9 cellular contexts compared by ENCODE assay signal in genomic region chr7:129168219-129168991, GRCh38. TPM values are rescaled to one million over a fixed set of nuclear protein-coding genes. Genes with fewer than 3 reads are reported as not detected.
A peak's percentile ranks its signal among the peaks of the same experiment; 100 is the strongest.
DNase-seq lines count a peak whose midpoint lies in the region; ATAC-seq and TF ChIP-seq lines count a peak whose summit lies in the region.
"Had no signal": no experiment of that assay in that cellular context is flagged by ENCODE, and none has a peak within 500 bp of the region (broad histone marks: within the 10 kb centered on the region; RNA-seq: fewer than 3 reads in every experiment).

No MANE protein-coding gene starts in this region.

- H3K27me3 ChIP-seq in spleen (replicated peaks in 1 of 7): peaks cover 0 to 10% (median 0%) of the 10 kb centered on the region in 7 donors

- no peak for TF ChIP-seq CTCF in spleen (IDR thresholded peaks at IDR 0.05 in 8 of 11, conservative IDR thresholded peaks at IDR 0.05 in 3 of 11)

- no peak for TF ChIP-seq POLR2A in spleen (IDR thresholded peaks at IDR 0.05)

- H3K27ac ChIP-seq in spleen: peak overlapping the region in 5 of 8 donors; percentile 58 to 82 (median 73)

- intact Hi-C loops in spleen (cut with DNase I; ENCODE audit: low total_unique reads): no loop called here

- no peaks in the 10 kb centered on the region for H3K27me3 Mint-ChIP-seq in activated naive CD8-positive, alpha-beta T cell treated with anti-CD3 and anti-CD28 coated beads, Interleukin-2, amount 50 U/mL, for 24 hours

- H3K9me3 ChIP-seq in spleen: no peaks in the 10 kb centered on the region

- H3K36me3 ChIP-seq in spleen: peaks cover 0 to 43% (median 2%) of the 10 kb centered on the region in 6 donors

- peak overlapping the region; percentile 55 for H3K4me3 Mint-ChIP-seq in activated naive CD8-positive, alpha-beta T cell treated with anti-CD3 and anti-CD28 coated beads, Interleukin-2, amount 50 U/mL, for 24 hours

- no peaks in the 10 kb centered on the region for H3K9me3 Mint-ChIP-seq in activated naive CD8-positive, alpha-beta T cell treated with anti-CD3 and anti-CD28 coated beads, Interleukin-2, amount 50 U/mL, for 24 hours

- WGBS in spleen, 5 donors: 61 to 77% (median 67%) methylated on average over 13 to 19 of the region's 19 CpGs

- peaks cover 7 to 40% (median 18%) of the 10 kb centered on the region in 6 donors for H3K4me1 ChIP-seq in spleen

- no peak for ATAC-seq in activated naive CD8-positive, alpha-beta T cell treated with anti-CD3 and anti-CD28 coated beads, Interleukin-2, amount 50 U/mL, for 24 hours

- peak; percentile 61 for DNase-seq in NCI-H146 (lab: John Stamatoyannopoulos, UW)
- no peak for DNase-seq in NCI-H146 treated with DMSO at 0.1 percent for 48 hours (lab: John Stamatoyannopoulos, UW; ENCODE audit: unreplicated experiment)
- DNase-seq in activated naive CD8-positive, alpha-beta T cell treated with anti-CD3 and anti-CD28 coated beads, Interleukin-2, amount 50 U/mL, for 24 hours: no peak
- DNase-seq in spleen: no peak
- DNase-seq in GDM1 (lab: John Stamatoyannopoulos, UW): no peak
- DNase-seq in activated CD4-positive, alpha-beta T cell treated with anti-CD3 and anti-CD28 coated beads for 4 hours: no peak
- no peak for DNase-seq in H4 (ENCODE audit: low spot score)
- DNase-seq: 8988T had no signal

- H3K4me1 Mint-ChIP-seq in activated naive CD8-positive, alpha-beta T cell treated with anti-CD3 and anti-CD28 coated beads, Interleukin-2, amount 50 U/mL, for 24 hours: peaks cover 22% of the 10 kb centered on the region

- H3K27ac Mint-ChIP-seq in activated naive CD8-positive, alpha-beta T cell treated with anti-CD3 and anti-CD28 coated beads, Interleukin-2, amount 50 U/mL, for 24 hours: no peak overlapping the region

- H3K36me3 Mint-ChIP-seq in activated naive CD8-positive, alpha-beta T cell treated with anti-CD3 and anti-CD28 coated beads, Interleukin-2, amount 50 U/mL, for 24 hours (ENCODE audit: low read depth): peaks cover 4% of the 10 kb centered on the region

- H3K4me3 ChIP-seq in iPS-11a (ENCODE audit: low read depth, low read length) (peak overlapping the region; percentile 10), spleen (peak overlapping the region in 5 of 8 donors; percentile 42 to 76 (median 53))

RNA-seq across cellular contexts. Expression of gene SMO, which starts 20.0 kb away (rescaled TPM):
- total RNA-seq in spleen: 1 to 10 TPM; 2.6 to 4.7 (median 3.0) TPM
- 1 to 10 TPM; 1.4 to 2.1 (median 1.6) TPM for polyA plus RNA-seq in spleen
- 13.5 and 15.5 TPM in 2 replicates for total RNA-seq in H4 (2014; rRNA removed; shearing (Covaris generic))

RNA-seq across cellular contexts. Expression of gene TSPAN33, which starts 23.9 kb away (rescaled TPM):
- 10 to 100 TPM; 37.0 to 48.8 (median 40.7) TPM for total RNA-seq in spleen
- 10 to 100 TPM; 46.7 to 57.9 (median 55.4) TPM for polyA plus RNA-seq in spleen
- 9.4 and 11.2 TPM in 2 replicates for total RNA-seq in H4 (2014; rRNA removed; shearing (Covaris generic))

RNA-seq across cellular contexts. Expression of gene AHCYL2, which starts 56.4 kb away (rescaled TPM):
- total RNA-seq in spleen: 10 to 100 TPM; 14.1 to 20.1 (median 18.3) TPM
- polyA plus RNA-seq in spleen: 1 to 10 TPM; 3.1 to 3.3 (median 3.3) TPM
- total RNA-seq in H4 (2014; rRNA removed; shearing (Covaris generic)): 7.4 and 10.1 TPM in 2 replicates
